Comparison of ENCODE assay signal across 16 cellular contexts in genomic region chr18:28863396-28863795, GRCh38.
DNase-seq lines count a peak whose midpoint lies in the region; ATAC-seq, FAIRE-seq and TF ChIP-seq lines count a peak whose summit lies in the region.
"Had no signal": no experiment of that assay in that cellular context is flagged by ENCODE, and none has a peak within 500 bp of the region (broad histone marks: within the 10 kb centered on the region; RNA-seq: fewer than 3 reads in every experiment).

No MANE protein-coding gene starts in this region.

- H3K4ac ChIP-seq in trophoblast cell (ENCODE audit: low read depth, low read length): no peak overlapping the region

- no peak overlapping the region for H3K14ac ChIP-seq in trophoblast cell (ENCODE audit: low read length)

- POLR2A ChIA-PET in WTC11 (lab: Charles Lee): no interaction called here

- H3K27ac ChIP-seq in right cardiac atrium (ENCODE audit: low read length): no peak overlapping the region
- no peak overlapping the region for H3K27ac ChIP-seq in left ventricle myocardium inferior (replicated peaks)
- no peak overlapping the region for H3K27ac ChIP-seq in trophoblast cell (ENCODE audit: low read depth, low read length)
- H3K27ac ChIP-seq: BLaER1 treated with 17β-estradiol and CSF1 and Interleukin-3, amounts not matched to agents 10 nM and 100 nM had no signal

- H3K9me3 ChIP-seq in right cardiac atrium (ENCODE audit: control insufficient read depth, low read length) (no peaks in the 10 kb centered on the region), left ventricle myocardium inferior (replicated peaks) (no peaks in the 10 kb centered on the region), trophoblast cell (ENCODE audit: insufficient read depth, low read depth, low read length) (no peaks in the 10 kb centered on the region)
- H3K9me3 ChIP-seq: BLaER1 treated with 17β-estradiol and CSF1 and Interleukin-3, amounts not matched to agents 10 nM and 100 nM had no signal

- H4K8ac ChIP-seq in trophoblast cell (ENCODE audit: low read depth, low read length): no peak overlapping the region

- TF ChIP-seq CTCF in left ventricle myocardium inferior (IDR thresholded peaks at IDR 0.05; ENCODE audit: borderline replicate concordance) (no peak), WTC11 (IDR thresholded peaks at IDR 0.05) (no peak)

- H2AK5ac ChIP-seq in trophoblast cell (ENCODE audit: low read length): no peak overlapping the region

- no peak overlapping the region for H3K4me3 Mint-ChIP-seq in WTC11
- H3K4me3 Mint-ChIP-seq: B cell; CD8-positive, alpha-beta T cell; H9 had no signal

- no peak overlapping the region for H4K91ac ChIP-seq in trophoblast cell (ENCODE audit: low read depth, low read length)

- no peak overlapping the region for H3K23ac ChIP-seq in trophoblast cell (ENCODE audit: low read length)

- no peak overlapping the region for H3K18ac ChIP-seq in trophoblast cell (ENCODE audit: low read length)

- H2AFZ ChIP-seq in trophoblast cell (ENCODE audit: insufficient read depth, low read length, poor library complexity): no peak overlapping the region

- ATAC-seq in right cardiac atrium: peak; percentile 43 to 82
- ATAC-seq in WTC11: no peak
- ATAC-seq: CD8-positive, alpha-beta T cell; HepG2 had no signal

- no peaks in the 10 kb centered on the region for H3K79me1 ChIP-seq in trophoblast cell (ENCODE audit: low read length)

- H3K36me3 ChIP-seq in left ventricle myocardium inferior (no peaks in the 10 kb centered on the region), trophoblast cell (ENCODE audit: control insufficient read depth in 1 of 2, insufficient read depth in 2 of 2, low read length in 2 of 2) (no peaks in the 10 kb centered on the region)
- H3K36me3 ChIP-seq: BLaER1 treated with 17β-estradiol and CSF1 and Interleukin-3, amounts not matched to agents 10 nM and 100 nM had no signal

- H3K4me3 ChIP-seq in right cardiac atrium (ENCODE audit: low read length): no peak overlapping the region
- H3K4me3 ChIP-seq in left ventricle myocardium inferior: no peak overlapping the region
- no peak overlapping the region for H3K4me3 ChIP-seq in trophoblast cell (ENCODE audit: low read depth, low read length)
- H3K4me3 ChIP-seq: BLaER1 treated with 17β-estradiol and CSF1 and Interleukin-3, amounts not matched to agents 10 nM and 100 nM had no signal

- H3K4me2 ChIP-seq in trophoblast cell (ENCODE audit: low read length): no peak overlapping the region
- H3K4me2 ChIP-seq: BLaER1 treated with 17β-estradiol and CSF1 and Interleukin-3, amounts not matched to agents 10 nM and 100 nM had no signal

- CTCF ChIA-PET in WTC11 (lab: Charles Lee): no interaction called here

- no peaks in the 10 kb centered on the region for H3K4me1 Mint-ChIP-seq in WTC11
- H3K4me1 Mint-ChIP-seq: B cell, H9 had no signal

- H3K9ac ChIP-seq in trophoblast cell (ENCODE audit: low read length): no peak overlapping the region
- H3K9ac ChIP-seq: BLaER1 treated with 17β-estradiol and CSF1 and Interleukin-3, amounts not matched to agents 10 nM and 100 nM had no signal

- H2BK12ac ChIP-seq in trophoblast cell (ENCODE audit: low read length): no peak overlapping the region

- no peaks in the 10 kb centered on the region for H3K9me3 Mint-ChIP-seq in WTC11
- H3K9me3 Mint-ChIP-seq: H9 had no signal

- FAIRE-seq in endometrium (lab: Jason Lieb, UNC): peak; percentile 35
- FAIRE-seq: H1, HepG2 had no signal

- H3K27me3 ChIP-seq in right cardiac atrium (ENCODE audit: control insufficient read depth, insufficient read depth) (no peaks in the 10 kb centered on the region), left ventricle myocardium inferior (ENCODE audit: low read depth) (no peaks in the 10 kb centered on the region), trophoblast cell (ENCODE audit: insufficient read depth, low read length) (no peaks in the 10 kb centered on the region)
- H3K27me3 ChIP-seq: BLaER1 treated with 17β-estradiol and CSF1 and Interleukin-3, amounts not matched to agents 10 nM and 100 nM had no signal

- H3K4me1 ChIP-seq in right cardiac atrium (ENCODE audit: control insufficient read depth, insufficient read depth, low read length): peaks cover 3% of the 10 kb centered on the region
- peaks cover 2% of the 10 kb centered on the region for H3K4me1 ChIP-seq in left ventricle myocardium inferior
- H3K4me1 ChIP-seq in trophoblast cell (ENCODE audit: control insufficient read depth in 1 of 2, insufficient read depth in 2 of 2, low read length in 2 of 2): no peaks in the 10 kb centered on the region
- H3K4me1 ChIP-seq: BLaER1 treated with 17β-estradiol and CSF1 and Interleukin-3, amounts not matched to agents 10 nM and 100 nM had no signal

- H3K79me2 ChIP-seq in trophoblast cell (ENCODE audit: control insufficient read depth, insufficient read depth, low read length, poor library complexity): no peaks in the 10 kb centered on the region

- H2BK5ac ChIP-seq in trophoblast cell (ENCODE audit: low read depth, low read length, poor library complexity): no peak overlapping the region

- no peaks in the 10 kb centered on the region for H3K27me3 Mint-ChIP-seq in WTC11 (ENCODE audit: low read depth)
- H3K27me3 Mint-ChIP-seq: B cell had no signal

- intact Hi-C loops in right cardiac atrium (cut with DNase I) (no loop called here), left ventricle myocardium inferior (cut with micrococcal nuclease) (no loop called here)

- no peaks in the 10 kb centered on the region for H3K36me3 Mint-ChIP-seq in WTC11
- H3K36me3 Mint-ChIP-seq: CD8-positive, alpha-beta T cell had no signal

- DNase-seq in right cardiac atrium: peak in 1 of 3 donors; percentile 22
- no peak for DNase-seq in left ventricle myocardium inferior
- DNase-seq in left kidney (ENCODE audit: low read depth, low spot score): peak; percentile 28
- DNase-seq in WTC11 (ENCODE audit: low spot score): no peak
- no peak for DNase-seq in NCI-H1105 treated with DMSO at 0.1 percent for 48 hours (lab: John Stamatoyannopoulos, UW)
- DNase-seq in trophoblast cell: no peak
- DNase-seq: Calu3; CD8-positive, alpha-beta T cell; DMS79 treated with DMSO at 0.1 percent for 48 hours; GF-D8; H9 had no signal

- H3K27ac Mint-ChIP-seq in WTC11: no peak overlapping the region
- H3K27ac Mint-ChIP-seq: B cell; CD8-positive, alpha-beta T cell; H9 had no signal

- H2BK120ac ChIP-seq in trophoblast cell (ENCODE audit: insufficient read depth, low read length, poor library complexity): no peak overlapping the region

- WGBS in right cardiac atrium: 20% methylated on average over 2 of the region's 2 CpGs
- WGBS in trophoblast cell (ENCODE audit: extremely low coverage, insufficient coverage, insufficient read length): no CpG with 5 or more reads among the region's 2 CpGs

- no peak overlapping the region for H4K12ac ChIP-seq in trophoblast cell (ENCODE audit: low read depth, low read length)

TF ChIP-seq in WTC11, 78 proteins besides CTCF, POLR2A, EP300 and RAD21:
- TF ChIP-seq ATF3 (CRISPR knock-in tag; conservative IDR thresholded peaks at IDR 0.05) (no peak), ZNF232 (CRISPR knock-in tag; IDR thresholded peaks at IDR 0.05) (no peak), E2F1 (CRISPR knock-in tag; IDR thresholded peaks at IDR 0.05) (no peak), GTF2I (CRISPR knock-in tag; conservative IDR thresholded peaks at IDR 0.05) (no peak), RELA (CRISPR knock-in tag; IDR thresholded peaks at IDR 0.05; ENCODE audit: borderline replicate concordance) (no peak), GABPB1 (CRISPR knock-in tag; IDR thresholded peaks at IDR 0.05) (no peak), SOX15 (CRISPR knock-in tag; IDR thresholded peaks at IDR 0.05) (no peak), MAX (CRISPR knock-in tag; IDR thresholded peaks at IDR 0.05) (no peak), IRF2 (CRISPR knock-in tag; IDR thresholded peaks at IDR 0.05; ENCODE audit: borderline replicate concordance, low read depth) (no peak), ERG (CRISPR knock-in tag; IDR thresholded peaks at IDR 0.05) (no peak), NR2C2 (CRISPR knock-in tag; IDR thresholded peaks at IDR 0.05) (no peak)
TF ChIP-seq in WTC11: peak in this region for 0.
